In genomic region chr3:110123929-110124328, GRCh38 we compare ENCODE assay signal across 22 cellular contexts.
"Had no signal": no experiment of that assay in that cellular context is flagged by ENCODE, and none has a peak within 500 bp of the region (broad histone marks: within the 10 kb centered on the region; RNA-seq: fewer than 3 reads in every experiment).

No MANE protein-coding gene starts in this region.

- H3K4me1 ChIP-seq: SJCRH30 had no signal

- ATAC-seq: activated CD8-positive, alpha-beta T cell treated with anti-CD3 and anti-CD28 coated beads for 36 hours had no signal

- H3K9ac ChIP-seq: SK-N-SH had no signal

- H3K4me2 ChIP-seq: SK-N-SH had no signal

- H3K27ac ChIP-seq: SJCRH30, VCaP had no signal

- H3K27me3 ChIP-seq: SJCRH30 had no signal

- DNase-seq: activated CD4-positive, alpha-beta T cell treated with anti-CD3 and anti-CD28 coated beads for 4 hours; activated CD8-positive, alpha-beta memory T cell treated with anti-CD3 and anti-CD28 coated beads, Interleukin-2, amount 50 U/mL, for 4 hours; activated CD8-positive, alpha-beta T cell treated with anti-CD3 and anti-CD28 coated beads for 36 hours; activated gamma-delta T cell treated with Interleukin-2 at 50 U/mL for 16 hours; activated naive CD4-positive, alpha-beta T cell treated with anti-CD3 and anti-CD28 coated beads, Interleukin-2, amount 10 ng/mL, durations not matched to agents 7 days and 5 days; activated naive CD8-positive, alpha-beta T cell treated with anti-CD3 and anti-CD28 coated beads for 36 hours; activated T-cell treated with anti-CD3 and anti-CD28 coated beads, Interleukin-2, amount 50 U/mL, for 72 hours; caudate nucleus; Kasumi-1; KBM-7; NCI-H1048; NCI-H146; NCI-H187 treated with DMSO at 0.1 percent for 48 hours; NCI-H2171; NCI-H2227 treated with DMSO at 0.1 percent for 48 hours; NCI-H510A; NCI-H526 treated with DMSO at 0.1 percent for 48 hours; NCI-H82; SJCRH30; SK-N-SH; T-helper 1 cell had no signal

- H3K9me3 ChIP-seq: SJCRH30, SK-N-SH had no signal

- H3K4me3 ChIP-seq: SJCRH30 had no signal

- H3K36me3 ChIP-seq: SJCRH30 had no signal
